Comparison of ENCODE assay signal across 1 cellular context in the genomic region with DNA sequence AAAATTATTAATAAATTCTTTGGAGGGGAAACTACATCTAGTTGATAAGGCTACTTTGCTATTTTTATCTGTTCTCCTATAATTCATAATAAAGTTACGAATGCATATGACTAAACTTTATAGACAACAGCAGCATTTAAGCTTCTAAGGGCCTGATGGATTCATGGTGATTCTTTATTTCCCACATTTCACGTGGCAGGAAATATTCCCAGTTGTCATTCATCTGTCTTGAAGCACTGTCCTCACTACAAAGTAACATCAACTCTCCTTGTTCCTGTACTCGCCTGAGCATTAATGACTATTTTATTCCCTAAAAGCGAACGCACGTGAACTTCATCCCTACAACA.
TF ChIP-seq lines count a peak whose summit lies in the region.

No MANE protein-coding gene starts in this region.

TF ChIP-seq in WTC11, 78 proteins besides CTCF, POLR2A, EP300 and RAD21 (continued from another document):
- TF ChIP-seq PRRX2 (CRISPR knock-in tag; IDR thresholded peaks at IDR 0.05) (no peak), ARID4B (CRISPR knock-in tag; IDR thresholded peaks at IDR 0.05; ENCODE audit: borderline replicate concordance) (no peak), TCF7 (CRISPR knock-in tag; IDR thresholded peaks at IDR 0.05; ENCODE audit: low read depth) (no peak), CREM (CRISPR knock-in tag; IDR thresholded peaks at IDR 0.05) (no peak), E2F5 (CRISPR knock-in tag; IDR thresholded peaks at IDR 0.05) (no peak), NR1H2 (CRISPR knock-in tag; IDR thresholded peaks at IDR 0.05) (no peak)
- TF ChIP-seq, protein P1, sequence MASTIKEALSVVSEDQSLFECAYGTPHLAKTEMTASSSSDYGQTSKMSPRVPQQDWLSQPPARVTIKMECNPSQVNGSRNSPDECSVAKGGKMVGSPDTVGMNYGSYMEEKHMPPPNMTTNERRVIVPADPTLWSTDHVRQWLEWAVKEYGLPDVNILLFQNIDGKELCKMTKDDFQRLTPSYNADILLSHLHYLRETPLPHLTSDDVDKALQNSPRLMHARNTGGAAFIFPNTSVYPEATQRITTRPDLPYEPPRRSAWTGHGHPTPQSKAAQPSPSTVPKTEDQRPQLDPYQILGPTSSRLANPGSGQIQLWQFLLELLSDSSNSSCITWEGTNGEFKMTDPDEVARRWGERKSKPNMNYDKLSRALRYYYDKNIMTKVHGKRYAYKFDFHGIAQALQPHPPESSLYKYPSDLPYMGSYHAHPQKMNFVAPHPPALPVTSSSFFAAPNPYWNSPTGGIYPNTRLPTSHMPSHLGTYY (CRISPR knock-in tag; IDR thresholded peaks at IDR 0.05): no peak
